Comparison of ENCODE assay signal across 8 cellular contexts in the genomic region with DNA sequence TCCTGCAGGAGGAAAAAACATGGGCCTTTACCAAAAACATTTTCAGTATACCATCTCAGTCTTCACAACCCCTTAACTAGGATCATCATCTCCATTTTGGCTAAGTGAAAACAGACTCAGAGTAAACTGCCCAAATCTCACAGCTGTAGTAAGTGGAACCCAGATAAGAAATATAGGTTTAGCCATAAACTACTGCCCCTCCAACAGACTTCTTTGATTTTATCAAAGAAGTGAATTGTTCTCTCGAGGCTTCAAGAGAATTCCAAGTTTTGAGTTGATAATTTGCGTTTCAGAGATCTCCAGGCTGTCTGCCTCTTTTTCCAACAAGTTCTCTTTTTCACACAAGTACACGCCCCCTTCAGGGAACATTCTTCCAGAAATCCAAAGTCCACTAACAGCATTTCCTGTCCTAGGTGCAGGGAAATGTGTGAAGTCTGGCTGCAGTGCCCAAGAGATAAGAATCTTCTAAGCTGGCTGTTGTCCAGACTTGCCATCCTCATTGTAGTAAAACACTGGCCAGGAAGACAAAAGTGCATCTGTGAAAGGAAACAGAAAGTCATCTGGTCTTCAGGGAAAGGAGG. TPM values are rescaled to one million over a fixed set of nuclear protein-coding genes. Genes with fewer than 3 reads are reported as not detected.
DNase-seq lines count a peak whose midpoint lies in the region; TF ChIP-seq lines count a peak whose summit lies in the region.

No MANE protein-coding gene starts in this region.

- H3K79me2 ChIP-seq in Karpas-422 (ENCODE audit: low read length): 0 out of 2 replicates have a peak, but pooled peaks cover 14% of the 10 kb centered on the region

- H4K20me1 ChIP-seq in Karpas-422 (ENCODE audit: insufficient read depth, low read depth, low read length): no peaks in the 10 kb centered on the region

- H3K4me2 ChIP-seq in Karpas-422 (ENCODE audit: low read depth, low read length, poor library complexity, severe bottlenecking): no peak overlapping the region

- no peak overlapping the region for H2AFZ ChIP-seq in Karpas-422 (ENCODE audit: low read length)

- no peak overlapping the region for H3K9ac ChIP-seq in Karpas-422 (ENCODE audit: low read length)

- H3K27ac Mint-ChIP-seq in mesothelial cell of epicardium: peak overlapping the region; percentile 72

- H3K4me1 ChIP-seq in Karpas-422 (ENCODE audit: low read length): peaks cover 14% of the 10 kb centered on the region

- H3K4me3 ChIP-seq in AG10803 (ENCODE audit: low read length) (no peak overlapping the region), Karpas-422 (ENCODE audit: low read length) (no peak overlapping the region), choroid plexus epithelial cell (ENCODE audit: low read depth, low read length) (no peak overlapping the region)

- H3K9me2 ChIP-seq in Karpas-422 (replicated peaks; ENCODE audit: insufficient read depth, low read length): no peaks in the 10 kb centered on the region

- DNase-seq in AG10803 (ENCODE audit: low read depth): peak; percentile 23
- no peak for DNase-seq in Karpas-422
- peak; percentile 41 for DNase-seq in choroid plexus epithelial cell (ENCODE audit: low read depth)
- DNase-seq in mesothelial cell of epicardium (ENCODE audit: low spot score in 2 of 2, unreplicated experiment in 2 of 2): no peak
- no peak for DNase-seq in activated CD4-positive, alpha-beta T cell treated with anti-CD3 and anti-CD28 coated beads, Interleukin-2, amount 50 U/mL, for 48 hours
- no peak for DNase-seq in NCI-H1694 (lab: John Stamatoyannopoulos, UW)
- DNase-seq in stimulated activated naive CD4-positive, alpha-beta T cell (lab: John Stamatoyannopoulos, UW): no peak
- no peak for DNase-seq in activated CD4-positive, CD25-positive, alpha-beta regulatory T cell treated with anti-CD3 and anti-CD28 coated beads, Interleukin-2, amount 50 U/mL, for 72 hours

- H3K27me3 Mint-ChIP-seq in mesothelial cell of epicardium (ENCODE audit: low read depth): no peaks in the 10 kb centered on the region

- H3K27me3 ChIP-seq in Karpas-422 (ENCODE audit: low read length): no peaks in the 10 kb centered on the region

- H3K4me1 Mint-ChIP-seq in mesothelial cell of epicardium: peaks cover 9% of the 10 kb centered on the region

- TF ChIP-seq CTCF in AG10803 (conservative IDR thresholded peaks at IDR 0.05; ENCODE audit: low read length) (no peak), choroid plexus epithelial cell (conservative IDR thresholded peaks at IDR 0.05; ENCODE audit: low read depth, low read length) (peak; percentile 10), mesothelial cell of epicardium (IDR thresholded peaks at IDR 0.05; ENCODE audit: unreplicated experiment) (no peak)

- no peak overlapping the region for H3K4me3 Mint-ChIP-seq in mesothelial cell of epicardium

- no peaks in the 10 kb centered on the region for H3K9me3 Mint-ChIP-seq in mesothelial cell of epicardium

- peaks cover 10% of the 10 kb centered on the region for H3K36me3 Mint-ChIP-seq in mesothelial cell of epicardium

- peaks cover 57% of the 10 kb centered on the region for H3K36me3 ChIP-seq in Karpas-422 (ENCODE audit: insufficient read depth, low read length)

- H3K27ac ChIP-seq in Karpas-422 (ENCODE audit: low read length): peak overlapping the region; percentile 71

- no peaks in the 10 kb centered on the region for H3K9me3 ChIP-seq in Karpas-422 (ENCODE audit: low read length)

RNA-seq across cellular contexts. Expression of a gene that starts 30.8 kb away (rescaled TPM):
- total RNA-seq in Karpas-422 (2014; rRNA removed; shearing (Covaris generic); ENCODE audit: low replicate concordance): 86.1 and 160 TPM in 2 replicates
- total RNA-seq in mesothelial cell of epicardium: 14.3 to 15.5 TPM (median 14.6 TPM) in 3 replicates

RNA-seq across cellular contexts. Expression of a gene that starts 32.6 kb away (rescaled TPM):
- 1.1 and 4.9 TPM in 2 replicates for total RNA-seq in Karpas-422 (2014; rRNA removed; shearing (Covaris generic); ENCODE audit: low replicate concordance)
- total RNA-seq in mesothelial cell of epicardium: 46.5 to 49.0 TPM (median 47.7 TPM) in 3 replicates

RNA-seq across cellular contexts. Expression of a gene that starts 47.5 kb away (rescaled TPM):
- total RNA-seq in Karpas-422 (2014; rRNA removed; shearing (Covaris generic); ENCODE audit: low replicate concordance): not detected in 2 replicates
- 2.3 to 2.9 TPM (median 2.9 TPM) in 3 replicates for total RNA-seq in mesothelial cell of epicardium

Comparison
In these comparisons a context has a peak if more than half of its experiments do, and no peak if none do; other contexts are left out.
1. DNase-seq: peak in AG10803 (single experiment) and choroid plexus epithelial cell (single experiment); none in Karpas-422 (single experiment), mesothelial cell of epicardium (0 of 2), activated CD4-positive, alpha-beta T cell treated with anti-CD3 and anti-CD28 coated beads, Interleukin-2, amount 50 U/mL, for 48 hours (0 of 2), NCI-H1694 (single experiment), stimulated activated naive CD4-positive, alpha-beta T cell (0 of 6) and activated CD4-positive, CD25-positive, alpha-beta regulatory T cell treated with anti-CD3 and anti-CD28 coated beads, Interleukin-2, amount 50 U/mL, for 72 hours (single experiment).